8 cellular contexts compared by ENCODE assay signal in the genomic region with DNA sequence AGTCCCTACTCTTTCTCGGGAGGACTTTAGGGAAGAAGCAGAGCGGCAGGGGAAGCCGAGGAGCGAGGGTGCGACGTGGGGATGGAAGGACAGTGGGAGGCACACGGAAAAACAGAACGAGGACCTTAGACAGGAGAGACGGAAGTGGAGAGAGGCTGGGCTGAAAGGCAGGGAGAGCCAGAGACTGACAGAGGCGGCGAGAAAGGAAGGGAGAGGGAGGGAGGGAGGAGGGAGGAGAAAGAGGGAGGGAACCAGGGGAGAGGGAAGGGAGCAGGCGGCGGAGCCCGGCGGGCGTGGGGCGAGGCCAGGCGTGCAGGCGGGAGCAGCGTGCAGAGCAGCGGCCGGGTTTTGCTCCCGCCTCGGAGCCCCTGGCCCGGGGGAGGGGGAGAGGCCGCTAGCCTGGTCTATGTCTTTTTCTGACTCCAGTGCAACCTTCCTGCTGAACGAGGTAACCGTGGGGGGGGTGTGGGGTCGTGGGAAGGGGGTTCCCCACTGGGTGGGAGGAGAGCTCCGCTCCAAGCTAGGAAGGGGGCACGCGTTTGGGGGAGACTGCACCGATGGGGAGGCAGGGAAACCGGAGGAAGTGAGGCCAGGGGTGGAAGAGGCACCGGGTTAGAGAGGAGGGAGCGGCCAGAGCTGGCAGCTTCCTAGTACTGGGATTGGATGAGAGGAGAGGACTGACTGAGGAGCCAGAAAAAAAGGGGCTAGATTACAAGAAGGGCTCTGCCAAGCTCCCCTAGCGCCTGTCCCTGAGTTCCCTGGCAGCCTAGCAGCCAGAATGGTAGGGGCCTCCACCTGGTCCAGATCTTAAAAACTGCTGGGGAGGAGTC. TPM values are rescaled to one million over a fixed set of nuclear protein-coding genes. Genes with fewer than 3 reads are reported as not detected.
A peak's percentile ranks its signal among the peaks of the same experiment; 100 is the strongest.
DNase-seq lines count a peak whose midpoint lies in the region; ATAC-seq, FAIRE-seq and TF ChIP-seq lines count a peak whose summit lies in the region.

No MANE protein-coding gene starts in this region.

- peaks cover 3% of the 10 kb centered on the region in 2 experiments; a peak in 3 of 4 replicates for H3K27me3 ChIP-seq in GM12878 (replicated peaks in 1 of 2; ENCODE audit: control insufficient read depth in 2 of 2, insufficient read depth in 2 of 2, low read length in 1 of 2)

- no peak for TF ChIP-seq POLR2A in GM12878 (IDR thresholded peaks at IDR 0.05; ENCODE audit: low read depth, low read length)

- H3K4me1 ChIP-seq in GM12878 (ENCODE audit: control insufficient read depth, insufficient read depth, low read length) = peaks cover 7% of the 10 kb centered on the region

- peak; percentile 75 for FAIRE-seq in GM12878 (lab: Jason Lieb, UNC)

- TF ChIP-seq EP300 in GM12878 (IDR thresholded peaks at IDR 0.05; ENCODE audit: borderline replicate concordance in 1 of 2, control insufficient read depth in 1 of 2, low read depth in 2 of 2, low read length in 2 of 2) = no peak

- RAD21 ChIA-PET in GM12878 (lab: Charles Lee; ENCODE audit: unreplicated experiment) = interaction anchor here (0.5 to 2.3 kb wide), 6 partner anchors 16 to 282 kb away, joined by 3 to 13 read pairs (median 4); a partner anchor contains a TSS

- POLR2A ChIA-PET in RWPE1 (lab: Yijun Ruan, JAX; ENCODE audit: low non-redundant PET) (interaction anchor here (0.6 to 1.1 kb wide), 5 partner anchors 12 to 42 kb away, joined by 3 to 4 read pairs (median 3); a partner anchor contains a TSS), GM12878 (lab: Charles Lee) (interaction anchor here (0.5 to 2.9 kb wide), 6 partner anchors 24 to 329 kb away, joined by 3 to 13 read pairs (median 4); a partner anchor contains a TSS)

- H4K20me1 ChIP-seq in GM12878 (ENCODE audit: control insufficient read depth, insufficient read depth) = no peaks in the 10 kb centered on the region

- H3K79me2 ChIP-seq in GM12878 (ENCODE audit: control insufficient read depth, insufficient read depth, low read length) = no peaks in the 10 kb centered on the region

- no TSS peak for BruUV-seq in GM12878 (replicated peaks; lab: Mats Ljungman, UMichigan)

- CTCF ChIA-PET in RWPE1 (lab: Yijun Ruan, JAX) (interaction anchor here (0.7 to 2.9 kb wide), 16 partner anchors 8 to 129 kb away, joined by 3 to 24 read pairs (median 4); a partner anchor contains a TSS), GM12878 (lab: Yijun Ruan, JAX) (interaction anchor here (0.6 to 5.7 kb wide), 43 partner anchors 9 to 642 kb away, joined by 3 to 58 read pairs (median 4); a partner anchor contains a TSS)

- no peaks in the 10 kb centered on the region for H3K36me3 ChIP-seq in GM12878 (ENCODE audit: control insufficient read depth in 2 of 2, insufficient read depth in 2 of 2, low read length in 1 of 2)

- TF ChIP-seq CTCF in LNCaP clone FGC (IDR thresholded peaks at IDR 0.05; ENCODE audit: control insufficient read depth, extremely low read depth, insufficient read depth) = no peak
- TF ChIP-seq CTCF in RWPE1 (conservative IDR thresholded peaks at IDR 0.05; ENCODE audit: low read depth) = no peak
- TF ChIP-seq CTCF in GM12878 (IDR thresholded peaks at IDR 0.05 in 2 of 3, conservative IDR thresholded peaks at IDR 0.05 in 1 of 3; ENCODE audit: control insufficient read depth in 2 of 3, extremely low read depth in 1 of 3, insufficient read depth in 1 of 3, low read depth in 3 of 3, low read length in 3 of 3) = no peak

- intact Hi-C loops in GM12878 (cut with micrococcal nuclease; ENCODE audit: unreplicated experiment) = no loop called here

- TF ChIP-seq RAD21 in GM12878 (IDR thresholded peaks at IDR 0.05; ENCODE audit: insufficient read depth, low read depth, low read length) = no peak

- H2AFZ ChIP-seq in GM12878 (ENCODE audit: control insufficient read depth, low read depth, low read length) = peak overlapping the region; percentile 95

- in situ Hi-C loops in GM12878 (cut with MboI) = no loop called here

- SMC1A ChIA-PET in GM12878 (lab: Charles Lee; ENCODE audit: uncharacterized antibody, unreplicated experiment) = interaction anchor here (0.7 to 1.6 kb wide), 9 partner anchors 20 to 190 kb away, joined by 3 to 5 read pairs (median 4); a partner anchor contains a TSS

- H3K4me3 ChIP-seq in LNCaP clone FGC (ENCODE audit: low read depth, low read length) = peak overlapping the region; percentile 81
- H3K4me3 ChIP-seq in GM12878 = peak overlapping the region; percentile 66

- ATAC-seq in GM21529 (IDR thresholded peaks at IDR 0.05; ENCODE audit: unreplicated experiment) = peak; percentile 25
- ATAC-seq in GM12878 = peak; percentile 51
- no peak for ATAC-seq in HG02938 (IDR thresholded peaks at IDR 0.05; ENCODE audit: unreplicated experiment)

- H3K27ac ChIP-seq in RWPE1 = peak overlapping the region; percentile 87
- H3K27ac ChIP-seq in GM12878 (ENCODE audit: control insufficient read depth, insufficient read depth) = no peak overlapping the region

- DNase-seq in DMS53 (lab: John Stamatoyannopoulos, UW) (peak; percentile 93), LNCaP clone FGC (ENCODE audit: low read depth) (peak; percentile 59), RWPE1 (ENCODE audit: low spot score) (peak; percentile 80), GM12878 (ENCODE audit: low read depth, low spot score) (no peak), hippocampal formation (lab: John Stamatoyannopoulos, UW) (peak; percentile 50 to 61), pulmonary artery endothelial cell (ENCODE audit: low read depth, low spot score) (peak; percentile 30)

- no peaks in the 10 kb centered on the region for H3K9me3 ChIP-seq in GM12878 (replicated peaks; ENCODE audit: control insufficient read depth, insufficient read depth, low read length)

- peak overlapping the region; percentile 92 for H3K4me2 ChIP-seq in GM12878 (ENCODE audit: control insufficient read depth, insufficient read depth)

- 5% methylated on average over 31 of the region's 37 CpGs for WGBS in GM12878 (ENCODE audit: insufficient coverage, insufficient replicate concordance, low lambda C conversion rate, missing lambda C conversion rate)

- H3K9ac ChIP-seq in GM12878 (ENCODE audit: control insufficient read depth, insufficient read depth, low read length) = peak overlapping the region; percentile 69; the same call in 1 of the 2 replicates

RNA-seq across cellular contexts. Expression of a gene that starts 2.8 kb away (rescaled TPM):
- total RNA-seq in GM12878 (2013; cell fraction: nucleolus; rRNA removed) = 11.6 and 12.2 TPM in 2 replicates
- total RNA-seq in GM12878 (2014; rRNA removed) (1.0 and 1.3 TPM in 2 replicates), GM12878 (2014; rRNA removed; fragmentation: Illumina TruSeq; extraction: Trizol) (0.83 and 1.9 TPM in 2 replicates), GM12878 (2021) (2.6 and 2.7 TPM in 2 replicates), pulmonary artery endothelial cell (18.7 and 20.9 TPM in 2 replicates)
- 1.9 TPM for polyA plus RNA-seq in GM12878 (2011; ENCODE audit: low read depth)
- polyA plus RNA-seq in GM12878 (2011; rRNA removed) (3.8 and 5.0 TPM in 2 replicates), GM12878 (2014; fragmentation: Illumina TruSeq; extraction: Trizol) (1.00 and 1.5 TPM in 2 replicates), GM12878 (2014; fragmentation: Nextera tagmentation; extraction: Ambion mirVana) (under 1 TPM; 0.80 to 0.86 TPM), GM12878 (2014; rRNA removed) (1.9 and 2.3 TPM in 2 replicates), GM12878 (2016; fragmentation: Nextera tagmentation; extraction: Ambion mirVana) (1 to 10 TPM in 1 of 2 experiments, under 1 TPM in 1; 0.78 to 2.1 TPM)
- polyA plus RNA-seq in GM12878 (2011; cell fraction: cytosol; rRNA removed) = 3.2 and 4.7 TPM in 2 replicates
- polyA plus RNA-seq in GM12878 (2011; cell fraction: nucleus; rRNA removed) = 34.8 and 42.9 TPM in 2 replicates
- 4.2 and 4.4 TPM in 2 replicates for polyA plus RNA-seq in GM12878 (2012)
- polyA minus RNA-seq in GM12878 (2011; rRNA and poly(A)+ RNA removed) = 2.3 and 4.2 TPM in 2 replicates
- 3.1 and 4.1 TPM in 2 replicates for polyA minus RNA-seq in GM12878 (2011; cell fraction: cytosol; rRNA and poly(A)+ RNA removed)
- 6.8 and 8.8 TPM in 2 replicates for polyA minus RNA-seq in GM12878 (2011; cell fraction: nucleus; rRNA and poly(A)+ RNA removed)

RNA-seq across cellular contexts. Expression of a gene that starts 26.6 kb away (rescaled TPM):
- 0.79 and 1.0 TPM in 2 replicates for total RNA-seq in GM12878 (2013; cell fraction: nucleolus; rRNA removed)
- total RNA-seq in GM12878 (2014; rRNA removed) = 0.05 and 0.11 TPM in 2 replicates
- 0.04 and 0.37 TPM in 2 replicates for total RNA-seq in GM12878 (2014; rRNA removed; fragmentation: Illumina TruSeq; extraction: Trizol)
- 0.36 and 0.61 TPM in 2 replicates for total RNA-seq in GM12878 (2021)
- polyA plus RNA-seq in GM12878 (2011; ENCODE audit: low read depth) = 0.14 TPM
- polyA plus RNA-seq in GM12878 (2011; rRNA removed) = 1.2 and 2.0 TPM in 2 replicates
- 2.5 and 2.7 TPM in 2 replicates for polyA plus RNA-seq in GM12878 (2011; cell fraction: cytosol; rRNA removed)
- 13.7 and 16.3 TPM in 2 replicates for polyA plus RNA-seq in GM12878 (2011; cell fraction: nucleus; rRNA removed)
- polyA plus RNA-seq in GM12878 (2012) = 0.44 and 0.53 TPM in 2 replicates
- 0.19 TPM in 1 of 2 replicates, not detected in the other for polyA plus RNA-seq in GM12878 (2014; fragmentation: Illumina TruSeq; extraction: Trizol)
- under 1 TPM; 0.07 to 0.14 TPM for polyA plus RNA-seq in GM12878 (2014; fragmentation: Nextera tagmentation; extraction: Ambion mirVana)
- 0.24 and 0.66 TPM in 2 replicates for polyA plus RNA-seq in GM12878 (2014; rRNA removed)
- polyA plus RNA-seq in GM12878 (2016; fragmentation: Nextera tagmentation; extraction: Ambion mirVana) = under 1 TPM in 1 of 2 experiments, not detected in 1; 0.03 TPM
- polyA minus RNA-seq in GM12878 (2011; rRNA and poly(A)+ RNA removed) = 2.0 and 4.1 TPM in 2 replicates
- 1.6 and 3.4 TPM in 2 replicates for polyA minus RNA-seq in GM12878 (2011; cell fraction: cytosol; rRNA and poly(A)+ RNA removed)
- 2.7 and 3.2 TPM in 2 replicates for polyA minus RNA-seq in GM12878 (2011; cell fraction: nucleus; rRNA and poly(A)+ RNA removed)
- 34.2 and 40.6 TPM in 2 replicates for total RNA-seq in pulmonary artery endothelial cell

RNA-seq across cellular contexts. Expression of a gene that starts 36.5 kb away (rescaled TPM):
- 138 and 143 TPM in 2 replicates for total RNA-seq in GM12878 (2013; cell fraction: nucleolus; rRNA removed)
- total RNA-seq in GM12878 (2014; rRNA removed) (80.3 and 81.4 TPM in 2 replicates), GM12878 (2014; rRNA removed; fragmentation: Illumina TruSeq; extraction: Trizol) (86.2 and 91.8 TPM in 2 replicates), GM12878 (2021) (82.7 and 95.2 TPM in 2 replicates), pulmonary artery endothelial cell (79.2 and 140 TPM in 2 replicates)
- 43.2 TPM for polyA plus RNA-seq in GM12878 (2011; ENCODE audit: low read depth)
- polyA plus RNA-seq in GM12878 (2011; rRNA removed) (68.4 and 73.1 TPM in 2 replicates), GM12878 (2014; fragmentation: Illumina TruSeq; extraction: Trizol) (107 and 112 TPM in 2 replicates), GM12878 (2014; fragmentation: Nextera tagmentation; extraction: Ambion mirVana) (10 to 100 TPM; 25.8 to 36.3 TPM), GM12878 (2014; rRNA removed) (79.2 and 83.3 TPM in 2 replicates), GM12878 (2016; fragmentation: Nextera tagmentation; extraction: Ambion mirVana) (10 to 100 TPM; 71.1 to 73.4 TPM)
- polyA plus RNA-seq in GM12878 (2011; cell fraction: cytosol; rRNA removed) = 73.8 and 82.6 TPM in 2 replicates
- 198 and 212 TPM in 2 replicates for polyA plus RNA-seq in GM12878 (2011; cell fraction: nucleus; rRNA removed)
- polyA plus RNA-seq in GM12878 (2012) = 70.7 and 86.6 TPM in 2 replicates
- 59.7 and 62.5 TPM in 2 replicates for polyA minus RNA-seq in GM12878 (2011; rRNA and poly(A)+ RNA removed)
- 22.4 and 24.2 TPM in 2 replicates for polyA minus RNA-seq in GM12878 (2011; cell fraction: cytosol; rRNA and poly(A)+ RNA removed)
- polyA minus RNA-seq in GM12878 (2011; cell fraction: nucleus; rRNA and poly(A)+ RNA removed) = 33.2 and 46.3 TPM in 2 replicates

RNA-seq across cellular contexts. Expression of a gene that starts 50.2 kb away (rescaled TPM):
- total RNA-seq in GM12878 (2013; cell fraction: nucleolus; rRNA removed) = 6.2 and 8.6 TPM in 2 replicates
- 1.5 and 2.0 TPM in 2 replicates for total RNA-seq in GM12878 (2014; rRNA removed)
- 1.2 and 1.3 TPM in 2 replicates for total RNA-seq in GM12878 (2014; rRNA removed; fragmentation: Illumina TruSeq; extraction: Trizol)
- 3.8 and 4.2 TPM in 2 replicates for total RNA-seq in GM12878 (2021)
- 2.8 TPM for polyA plus RNA-seq in GM12878 (2011; ENCODE audit: low read depth)
- 3.7 and 5.1 TPM in 2 replicates for polyA plus RNA-seq in GM12878 (2011; rRNA removed)
- polyA plus RNA-seq in GM12878 (2011; cell fraction: cytosol; rRNA removed) = 4.1 and 6.2 TPM in 2 replicates
- polyA plus RNA-seq in GM12878 (2011; cell fraction: nucleus; rRNA removed) = 4.6 and 5.0 TPM in 2 replicates
- polyA plus RNA-seq in GM12878 (2012) = 4.1 and 5.2 TPM in 2 replicates
- 3.3 and 3.7 TPM in 2 replicates for polyA plus RNA-seq in GM12878 (2014; fragmentation: Illumina TruSeq; extraction: Trizol)
- under 1 TPM; 0.24 to 0.42 TPM for polyA plus RNA-seq in GM12878 (2014; fragmentation: Nextera tagmentation; extraction: Ambion mirVana)
- polyA plus RNA-seq in GM12878 (2014; rRNA removed) = 3.2 and 3.6 TPM in 2 replicates
- polyA plus RNA-seq in GM12878 (2016; fragmentation: Nextera tagmentation; extraction: Ambion mirVana) = 1 to 10 TPM; 1.1 to 1.5 TPM
- 5.3 and 9.8 TPM in 2 replicates for polyA minus RNA-seq in GM12878 (2011; rRNA and poly(A)+ RNA removed)
- polyA minus RNA-seq in GM12878 (2011; cell fraction: cytosol; rRNA and poly(A)+ RNA removed) = 2.3 and 6.7 TPM in 2 replicates
- 6.5 and 11.0 TPM in 2 replicates for polyA minus RNA-seq in GM12878 (2011; cell fraction: nucleus; rRNA and poly(A)+ RNA removed)
- 1.4 and 3.7 TPM in 2 replicates for total RNA-seq in pulmonary artery endothelial cell

Comparison
In these comparisons a context has a peak if more than half of its experiments do, and no peak if none do; other contexts are left out.
1. RNA of a gene that starts 26.6 kb away (total RNA-seq): 34.2 to 40.6 TPM in pulmonary artery endothelial cell; 0.04 to 1.0 TPM in GM12878; every median in the first group is over 10 times any median in the second.